Comparison of ENCODE assay signal across 14 cellular contexts in the genomic region with DNA sequence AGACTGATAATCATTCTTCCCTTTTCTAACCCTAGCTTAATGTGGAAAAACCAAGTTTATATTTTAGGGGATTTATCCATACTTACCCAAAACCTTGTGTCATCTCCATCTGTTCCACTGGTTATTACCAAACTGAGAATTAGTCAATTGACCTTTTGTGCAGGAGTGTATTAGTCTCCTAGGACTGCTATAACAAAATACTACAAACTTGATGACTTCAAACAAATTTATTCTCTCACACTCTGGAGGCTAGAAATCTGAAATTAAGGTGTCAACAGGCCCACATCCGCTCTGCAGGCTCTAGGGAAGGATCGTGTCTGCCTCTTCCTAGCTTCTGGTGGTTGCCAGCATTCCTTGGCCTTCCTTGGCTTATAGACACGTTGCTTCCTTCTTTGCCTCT. TPM values are rescaled to one million over a fixed set of nuclear protein-coding genes. Genes with fewer than 3 reads are reported as not detected.
DNase-seq lines count a peak whose midpoint lies in the region; ATAC-seq and TF ChIP-seq lines count a peak whose summit lies in the region.
"Had no signal": no experiment of that assay in that cellular context is flagged by ENCODE, and none has a peak within 500 bp of the region (broad histone marks: within the 10 kb centered on the region; RNA-seq: fewer than 3 reads in every experiment).

No MANE protein-coding gene starts in this region.

- H3K4me3 ChIP-seq in hepatocyte (no peak overlapping the region), mucosa of descending colon (no peak overlapping the region), transverse colon (no peak overlapping the region)

- no TSS peak for BruUV-seq in Calu3 (replicated peaks; lab: Mats Ljungman, UMichigan)

- no peaks in the 10 kb centered on the region for H3K9me3 ChIP-seq in hepatocyte (ENCODE audit: low read depth)
- H3K9me3 ChIP-seq in mucosa of descending colon = peaks cover 6% of the 10 kb centered on the region
- H3K9me3 ChIP-seq in transverse colon = no peaks in the 10 kb centered on the region

- H3K27me3 ChIP-seq in hepatocyte (no peaks in the 10 kb centered on the region), transverse colon (no peaks in the 10 kb centered on the region)

- peaks cover 3% of the 10 kb centered on the region for H3K9me3 Mint-ChIP-seq in Calu3 (ENCODE audit: low read depth, unreplicated experiment)
- H3K9me3 Mint-ChIP-seq: CD4-positive, alpha-beta T cell; IgD-negative memory B cell had no signal

- TF ChIP-seq CTCF in Calu3 (IDR thresholded peaks at IDR 0.05; ENCODE audit: unreplicated experiment) (no peak), hepatocyte (IDR thresholded peaks at IDR 0.05; ENCODE audit: poor library complexity) (no peak), mucosa of descending colon (IDR thresholded peaks at IDR 0.05) (no peak), transverse colon (IDR thresholded peaks at IDR 0.05) (no peak)

- peak overlapping the region; percentile 73 for H3K27ac Mint-ChIP-seq in Calu3 (ENCODE audit: unreplicated experiment)
- H3K27ac Mint-ChIP-seq: CD4-positive, alpha-beta T cell; H9; IgD-negative memory B cell had no signal

- no peak for TF ChIP-seq EP300 in transverse colon (IDR thresholded peaks at IDR 0.05; ENCODE audit: low read depth)

- CTCF ChIA-PET in Calu3 (lab: Charles Lee) = interaction anchor here (1.0 kb wide), 1 partner anchor 8 kb away, joined by 4 read pairs; no protein-coding TSS in a partner anchor

- intact Hi-C loops in Calu3 (cut with micrococcal nuclease; ENCODE audit: unreplicated experiment) (no loop called here), mucosa of descending colon (cut with DNase I, micrococcal nuclease) (no loop called here), transverse colon (cut with DNase I; ENCODE audit: low total_unique reads) (no loop called here)

- peak overlapping the region; percentile 11 for H3K4me2 ChIP-seq in hepatocyte

- H3K27me3 Mint-ChIP-seq in Calu3 (ENCODE audit: unreplicated experiment) = no peaks in the 10 kb centered on the region
- H3K27me3 Mint-ChIP-seq: CD4-positive, alpha-beta T cell; IgD-negative memory B cell had no signal

- DNase-seq in Calu3 (no peak), hepatocyte (ENCODE audit: low spot score) (no peak), mucosa of descending colon (no peak), transverse colon (no peak), NCI-H69 (lab: John Stamatoyannopoulos, UW) (no peak), NCI-H1048 (lab: John Stamatoyannopoulos, UW) (no peak), NCI-H2081 (lab: John Stamatoyannopoulos, UW) (no peak)
- DNase-seq: ACHN; C1 segment of cervical spinal cord; CD4-positive, alpha-beta T cell; DMS79; GOT3; H9 had no signal

- no peaks in the 10 kb centered on the region for H3K9me2 ChIP-seq in hepatocyte (replicated peaks; ENCODE audit: insufficient read depth)

- TF ChIP-seq POLR2A in transverse colon (IDR thresholded peaks at IDR 0.05) = no peak

- in situ Hi-C loops in transverse colon (cut with MboI; ENCODE audit: low pct_ligation_motif_present in 1 of 4, low pct_unique_long_range_greater_than_20kb in 1 of 4, low sequenced_read_pairs in 3 of 4) = no loop called here

- peaks cover 29% of the 10 kb centered on the region for H3K4me1 Mint-ChIP-seq in Calu3 (ENCODE audit: low read depth, unreplicated experiment)
- H3K4me1 Mint-ChIP-seq: H9 had no signal

- WGBS in hepatocyte (ENCODE audit: low lambda C conversion rate, missing lambda C conversion rate) = 96% methylated on average over 3 of the region's 3 CpGs
- 71 to 80% methylated on average over 3 of the region's 3 CpGs for WGBS in transverse colon (ENCODE audit: low coverage in 1 of 2), 2 donors

- H3K36me3 ChIP-seq in hepatocyte (replicated peaks; ENCODE audit: insufficient read depth, low read depth) (no peaks in the 10 kb centered on the region), mucosa of descending colon (ENCODE audit: low read depth) (no peaks in the 10 kb centered on the region), transverse colon (no peaks in the 10 kb centered on the region)

- no peaks in the 10 kb centered on the region for H3K36me3 Mint-ChIP-seq in Calu3 (ENCODE audit: insufficient read depth, unreplicated experiment)

- peak; percentile 10 for ATAC-seq in mucosa of descending colon

- no peaks in the 10 kb centered on the region for H3K79me2 ChIP-seq in hepatocyte

- H2AFZ ChIP-seq in hepatocyte = no peak overlapping the region

- H3K4me1 ChIP-seq in hepatocyte (ENCODE audit: insufficient read depth) = peaks cover 14% of the 10 kb centered on the region
- H3K4me1 ChIP-seq in mucosa of descending colon (ENCODE audit: low read depth) = peaks cover 23% of the 10 kb centered on the region
- peaks cover 0 to 39% (median 22%) of the 10 kb centered on the region in 4 donors for H3K4me1 ChIP-seq in transverse colon

- H3K27ac ChIP-seq in hepatocyte (peak overlapping the region; percentile 71), transverse colon (peak overlapping the region; percentile 76 to 86 (median 80))

- no peaks in the 10 kb centered on the region for H4K20me1 ChIP-seq in hepatocyte (ENCODE audit: insufficient read depth, poor library complexity, severe bottlenecking)

- no peak overlapping the region for H3K4me3 Mint-ChIP-seq in Calu3 (ENCODE audit: low read depth, unreplicated experiment)
- H3K4me3 Mint-ChIP-seq: CD4-positive, alpha-beta T cell; H9; IgD-negative memory B cell had no signal

RNA-seq across cellular contexts. Expression of gene GMDS, which starts 12.7 kb away (rescaled TPM):
- total RNA-seq in Calu3 (2022) (52.5 and 58.2 TPM in 2 replicates), hepatocyte (20.7 and 22.6 TPM in 2 replicates), mucosa of descending colon (100 to 1,000 TPM in 2 of 3 donors, 10 to 100 TPM in 1; 68.0 to 228 (median 135) TPM), transverse colon (100 to 1,000 TPM in 2 of 4 donors, 10 to 100 TPM in 2; 66.2 to 546 (median 102) TPM)
- 29.6 and 32.6 TPM in 2 replicates for polyA plus RNA-seq in hepatocyte
